Comparison of ENCODE assay signal across 12 cellular contexts in genomic region chr4:8534601-8535000, GRCh38. TPM values are rescaled to one million over a fixed set of nuclear protein-coding genes. Genes with fewer than 3 reads are reported as not detected.
DNase-seq lines count a peak whose midpoint lies in the region; ATAC-seq and TF ChIP-seq lines count a peak whose summit lies in the region.
"Had no signal": no experiment of that assay in that cellular context is flagged by ENCODE, and none has a peak within 500 bp of the region (broad histone marks: within the 10 kb centered on the region; RNA-seq: fewer than 3 reads in every experiment).

No MANE protein-coding gene starts in this region.

- peak overlapping the region; percentile 40; the same call in 1 of the 2 replicates for H3K27ac ChIP-seq in IMR-90 (ENCODE audit: insufficient read depth, low read length)
- H3K27ac ChIP-seq in mesenchymal stem cell (ENCODE audit: low read length, poor library complexity, severe bottlenecking), result no peak overlapping the region
- H3K27ac ChIP-seq in smooth muscle cell (ENCODE audit: low read depth), result peak overlapping the region; percentile 85
- no peak overlapping the region for H3K27ac ChIP-seq in tibial artery
- H3K27ac ChIP-seq: brain microvascular endothelial cell had no signal

- no peaks in the 10 kb centered on the region for H3K9me1 ChIP-seq in IMR-90 (ENCODE audit: insufficient read depth, low read length)

- DNase-seq in IMR-90, result no peak
- DNase-seq in dermis blood vessel endothelial cell, result peak; percentile 12
- no peak for DNase-seq in mesenchymal stem cell
- DNase-seq in smooth muscle cell (lab: John Stamatoyannopoulos, UW; ENCODE audit: unreplicated experiment), result no peak
- DNase-seq in mesenteric fat pad (ENCODE audit: low spot score), result no peak
- no peak for DNase-seq in left cardiac atrium
- DNase-seq in glutamatergic neuron, result no peak
- no peak for DNase-seq in tibial artery
- DNase-seq: activated naive CD4-positive, alpha-beta T cell treated with Interleukin-2 at 50 U/mL for 16 hours; effector memory CD4-positive, alpha-beta T cell; NCI-H1092 had no signal

- BruUV-seq in IMR-90 (replicated peaks; lab: Mats Ljungman, UMichigan), result no TSS peak

- no peak overlapping the region for H4K8ac ChIP-seq in IMR-90 (ENCODE audit: low read depth in 2 of 2, low read length in 2 of 2)
- H4K8ac ChIP-seq in mesenchymal stem cell (ENCODE audit: low read length), result no peak overlapping the region

- TF ChIP-seq POLR2A in IMR-90 (IDR thresholded peaks at IDR 0.05; ENCODE audit: low read depth, low read length), result no peak

- H3K9me3 ChIP-seq in IMR-90 (ENCODE audit: control insufficient read depth, insufficient read depth, low read length), result no peaks in the 10 kb centered on the region
- no peaks in the 10 kb centered on the region for H3K9me3 ChIP-seq in mesenchymal stem cell (ENCODE audit: control insufficient read depth, low read length)
- H3K9me3 ChIP-seq in smooth muscle cell (replicated peaks; ENCODE audit: low read depth), result no peaks in the 10 kb centered on the region
- no peaks in the 10 kb centered on the region for H3K9me3 ChIP-seq in tibial artery

- TF ChIP-seq RAD21 in IMR-90 (IDR thresholded peaks at IDR 0.05; ENCODE audit: low read length), result no peak

- H3K23ac ChIP-seq in IMR-90 (ENCODE audit: low read depth, low read length) (no peak overlapping the region), mesenchymal stem cell (ENCODE audit: low read length in 2 of 2) (no peak overlapping the region)

- H3K4ac ChIP-seq in IMR-90 (ENCODE audit: low read depth, low read length) (no peak overlapping the region), mesenchymal stem cell (ENCODE audit: low read depth in 1 of 2, low read length in 2 of 2) (no peak overlapping the region)

- H3K36me3 ChIP-seq in IMR-90 (ENCODE audit: control insufficient read depth, insufficient read depth, low read length) (no peaks in the 10 kb centered on the region), mesenchymal stem cell (ENCODE audit: control insufficient read depth in 1 of 2, insufficient read depth in 2 of 2, low read depth in 1 of 2, low read length in 2 of 2) (no peaks in the 10 kb centered on the region), smooth muscle cell (ENCODE audit: low read depth) (no peaks in the 10 kb centered on the region), tibial artery (no peaks in the 10 kb centered on the region)
- H3K36me3 ChIP-seq: brain microvascular endothelial cell had no signal

- H3K36me3 Mint-ChIP-seq in glutamatergic neuron (ENCODE audit: unreplicated experiment), result peaks cover 4% of the 10 kb centered on the region

- H3K4me2 ChIP-seq in IMR-90 (ENCODE audit: low read depth, low read length), result no peak overlapping the region
- H3K4me2 ChIP-seq in mesenchymal stem cell (ENCODE audit: low read length, poor library complexity, severe bottlenecking), result no peak overlapping the region
- peak overlapping the region; percentile 4 for H3K4me2 ChIP-seq in smooth muscle cell

- H3K4me3 ChIP-seq in IMR-90 (ENCODE audit: insufficient read depth, low read depth, low read length), result no peak overlapping the region
- H3K4me3 ChIP-seq in mesenchymal stem cell (ENCODE audit: insufficient read depth in 1 of 2, low read depth in 1 of 2, low read length in 2 of 2), result no peak overlapping the region
- no peak overlapping the region for H3K4me3 ChIP-seq in smooth muscle cell
- H3K4me3 ChIP-seq in tibial artery, result no peak overlapping the region

- no peak overlapping the region for H3K56ac ChIP-seq in IMR-90 (ENCODE audit: extremely low read depth, insufficient read depth, low read length)

- no peak overlapping the region for H3K14ac ChIP-seq in IMR-90 (replicated peaks; ENCODE audit: low read depth, low read length)
- no peak overlapping the region for H3K14ac ChIP-seq in mesenchymal stem cell (ENCODE audit: low read length in 2 of 2)

- H2AK5ac ChIP-seq in IMR-90 (ENCODE audit: low read depth, low read length) (no peak overlapping the region), mesenchymal stem cell (ENCODE audit: low read length, severe bottlenecking) (no peak overlapping the region)

- H2BK20ac ChIP-seq in IMR-90 (ENCODE audit: low read depth, low read length), result no peak overlapping the region

- no peak for TF ChIP-seq CTCF in IMR-90 (conservative IDR thresholded peaks at IDR 0.05; ENCODE audit: low read depth, low read length)
- TF ChIP-seq CTCF in smooth muscle cell (IDR thresholded peaks at IDR 0.05; ENCODE audit: borderline replicate concordance, insufficient read depth, poor library complexity, severe bottlenecking), result no peak
- TF ChIP-seq CTCF in glutamatergic neuron (IDR thresholded peaks at IDR 0.05; ENCODE audit: partially characterized antibody, unreplicated experiment), result no peak
- TF ChIP-seq CTCF in tibial artery (IDR thresholded peaks at IDR 0.05), result no peak

- H2BK15ac ChIP-seq in IMR-90 (ENCODE audit: low read depth, low read length), result no peak overlapping the region
- H2BK15ac ChIP-seq in mesenchymal stem cell (ENCODE audit: low read depth, poor library complexity, severe bottlenecking), result no peak overlapping the region

- dilution Hi-C loops in IMR-90 (cut with HindIII; ENCODE audit: low sequenced_read_pairs, unreplicated experiment), result no loop called here

- H3K9me3 Mint-ChIP-seq in glutamatergic neuron (ENCODE audit: unreplicated experiment), result peaks cover 3% of the 10 kb centered on the region

- intact Hi-C loops in IMR-90 (cut with micrococcal nuclease) (loop anchor here (2.0 kb wide), 1 partner anchor 62 kb away; no protein-coding TSS in a partner anchor), left cardiac atrium (cut with DNase I) (no loop called here), tibial artery (cut with DNase I; ENCODE audit: low total_unique reads) (no loop called here)

- H3K27me3 ChIP-seq in IMR-90 (ENCODE audit: control insufficient read depth, insufficient read depth, low read length), result no peaks in the 10 kb centered on the region; the same call in none of the 2 replicates
- H3K27me3 ChIP-seq in mesenchymal stem cell (ENCODE audit: control insufficient read depth in 1 of 2, insufficient read depth in 1 of 2, low read length in 2 of 2), result no peaks in the 10 kb centered on the region
- no peaks in the 10 kb centered on the region for H3K27me3 ChIP-seq in smooth muscle cell (ENCODE audit: low read depth)
- H3K27me3 ChIP-seq in tibial artery, result no peaks in the 10 kb centered on the region
- H3K27me3 ChIP-seq: brain microvascular endothelial cell had no signal

- ATAC-seq in IMR-90 (ENCODE audit: low read depth), result peak; percentile 50
- ATAC-seq in left cardiac atrium, result no peak

- peak overlapping the region; percentile 49; the same call in 1 of the 2 replicates for H3K18ac ChIP-seq in IMR-90 (ENCODE audit: low read depth, low read length)
- H3K18ac ChIP-seq in mesenchymal stem cell (ENCODE audit: low read depth in 1 of 2, low read length in 2 of 2), result no peak overlapping the region

- no peak overlapping the region for H2AFZ ChIP-seq in IMR-90 (replicated peaks; ENCODE audit: low read length, poor library complexity)
- H2AFZ ChIP-seq in mesenchymal stem cell (ENCODE audit: low read depth, low read length), result no peak overlapping the region
- H2AFZ ChIP-seq in smooth muscle cell (ENCODE audit: low read depth), result no peak overlapping the region

- H3K4me1 ChIP-seq in IMR-90 (ENCODE audit: control insufficient read depth, insufficient read depth, low read length) (peaks cover 8% of the 10 kb centered on the region; the same call in 1 of the 2 replicates), mesenchymal stem cell (ENCODE audit: control insufficient read depth, insufficient read depth, low read depth, low read length) (peaks cover 11% of the 10 kb centered on the region), smooth muscle cell (ENCODE audit: low read depth) (no peaks in the 10 kb centered on the region), tibial artery (peaks cover 0 to 13% (median 5%) of the 10 kb centered on the region in 4 donors)

- no peak overlapping the region for H2BK12ac ChIP-seq in mesenchymal stem cell (ENCODE audit: low read length in 2 of 2)

- H3K79me1 ChIP-seq in IMR-90 (ENCODE audit: low read depth in 1 of 2, low read length in 2 of 2) (no peaks in the 10 kb centered on the region), mesenchymal stem cell (replicated peaks; ENCODE audit: low read length, poor library complexity, severe bottlenecking) (no peaks in the 10 kb centered on the region)

- no peak overlapping the region for H3K9ac ChIP-seq in IMR-90 (ENCODE audit: low read depth, low read length)
- peak overlapping the region; percentile 54 for H3K9ac ChIP-seq in mesenchymal stem cell (ENCODE audit: low read length)
- H3K9ac ChIP-seq in smooth muscle cell (ENCODE audit: low read depth), result peak overlapping the region; percentile 29

- CTCF ChIA-PET in IMR-90 (lab: Yijun Ruan, JAX), result no interaction called here

- H2AK9ac ChIP-seq in IMR-90 (replicated peaks; ENCODE audit: low read depth, low read length, poor library complexity), result no peak overlapping the region

- no peaks in the 10 kb centered on the region for H3K4me1 Mint-ChIP-seq in glutamatergic neuron (ENCODE audit: low read depth, unreplicated experiment)

- no peaks in the 10 kb centered on the region for H3K27me3 Mint-ChIP-seq in glutamatergic neuron (ENCODE audit: unreplicated experiment)

- H4K5ac ChIP-seq in IMR-90 (ENCODE audit: low read depth, low read length), result no peak overlapping the region

- no peak overlapping the region for H3K4me3 Mint-ChIP-seq in glutamatergic neuron (ENCODE audit: unreplicated experiment)

- H2BK5ac ChIP-seq in IMR-90 (ENCODE audit: low read depth, low read length, poor library complexity, severe bottlenecking) (no peak overlapping the region), mesenchymal stem cell (ENCODE audit: low read depth, low read length, poor library complexity, severe bottlenecking) (no peak overlapping the region)

- no peak overlapping the region for H2BK120ac ChIP-seq in IMR-90 (ENCODE audit: low read depth, low read length)
- no peak overlapping the region for H2BK120ac ChIP-seq in mesenchymal stem cell (ENCODE audit: low read depth, low read length)

- H4K91ac ChIP-seq in IMR-90 (ENCODE audit: insufficient read depth, low read depth, low read length) (no peak overlapping the region), mesenchymal stem cell (ENCODE audit: low read length) (no peak overlapping the region)

- in situ Hi-C loops in IMR-90 (cut with MboI; ENCODE audit: low sequenced_read_pairs), result no loop called here

- no CpG with 5 or more reads among the region's 3 CpGs for WGBS in IMR-90 (ENCODE audit: extremely low coverage in 2 of 2, insufficient read length in 1 of 2), 2 experiments
- WGBS in mesenchymal stem cell, result 51% methylated on average over 3 of the region's 3 CpGs
- 68% methylated on average over 3 of the region's 3 CpGs for WGBS in smooth muscle cell (ENCODE audit: low lambda C conversion rate)

- H3K27ac Mint-ChIP-seq in glutamatergic neuron (ENCODE audit: unreplicated experiment), result no peak overlapping the region

- H4K20me1 ChIP-seq in IMR-90 (ENCODE audit: insufficient read depth, low read length), result no peaks in the 10 kb centered on the region
- H4K20me1 ChIP-seq in smooth muscle cell (ENCODE audit: low read depth), result no peaks in the 10 kb centered on the region

- H3F3A ChIP-seq in smooth muscle cell (ENCODE audit: low read depth), result no peaks in the 10 kb centered on the region

- H3K79me2 ChIP-seq in smooth muscle cell (ENCODE audit: low read depth), result no peaks in the 10 kb centered on the region

- POLR2A ChIA-PET in IMR-90 (lab: Charles Lee; ENCODE audit: unreplicated experiment), result no interaction called here

RNA-seq across cellular contexts. Expression of gene GPR78, which starts 45.6 kb away (rescaled TPM):
- under 0.01 TPM in 2 replicates for total RNA-seq in IMR-90 (2012; rRNA removed)
- polyA plus RNA-seq in IMR-90 (2012; rRNA removed), result 0.07 and 0.10 TPM in 2 replicates
- 0.03 and 0.05 TPM in 2 replicates for polyA plus RNA-seq in IMR-90 (2012; cell fraction: cytosol; rRNA removed)
- polyA plus RNA-seq in IMR-90 (2012; cell fraction: nucleus; rRNA removed; ENCODE audit: low replicate concordance), result 1.3 and 1.7 TPM in 2 replicates
- not detected in 2 replicates for total RNA-seq in dermis blood vessel endothelial cell
- 0.04 TPM for polyA plus RNA-seq in mesenchymal stem cell (2013, experiment 1 of 2)
- 0.12 TPM for polyA plus RNA-seq in mesenchymal stem cell (2013, experiment 2 of 2)
- total RNA-seq in smooth muscle cell, result not detected in 2 replicates
- 0.05 and 0.48 TPM in 2 replicates for polyA plus RNA-seq in smooth muscle cell
- total RNA-seq in mesenteric fat pad, result not detected
- under 1 TPM in 1 of 2 donors, not detected in 1; 0.06 TPM for total RNA-seq in left cardiac atrium
- 0.17 TPM for total RNA-seq in glutamatergic neuron (ENCODE audit: unreplicated experiment)

RNA-seq across cellular contexts. Expression of gene CPZ, which starts 58.0 kb away (rescaled TPM):
- total RNA-seq in IMR-90 (2012; rRNA removed), result 0.56 and 0.90 TPM in 2 replicates
- polyA plus RNA-seq in IMR-90 (2012; rRNA removed), result 8.2 and 10.3 TPM in 2 replicates
- polyA plus RNA-seq in IMR-90 (2012; cell fraction: cytosol; rRNA removed), result 4.7 and 16.0 TPM in 2 replicates
- 34.2 and 49.3 TPM in 2 replicates for polyA plus RNA-seq in IMR-90 (2012; cell fraction: nucleus; rRNA removed; ENCODE audit: low replicate concordance)
- total RNA-seq in dermis blood vessel endothelial cell, result not detected in 2 replicates
- polyA plus RNA-seq in mesenchymal stem cell (2013, experiment 1 of 2), result 10.1 TPM
- 10.8 TPM for polyA plus RNA-seq in mesenchymal stem cell (2013, experiment 2 of 2)
- 10.9 and 12.0 TPM in 2 replicates for total RNA-seq in smooth muscle cell
- polyA plus RNA-seq in smooth muscle cell, result 33.9 and 35.9 TPM in 2 replicates
- 9.7 TPM for total RNA-seq in mesenteric fat pad
- 1 to 10 TPM; 1.8 to 2.2 TPM for total RNA-seq in left cardiac atrium
- total RNA-seq in glutamatergic neuron (ENCODE audit: unreplicated experiment), result 0.27 TPM

Comparison
In these comparisons a context has a peak if more than half of its experiments do, and no peak if none do; other contexts are left out.
1. H3K27ac ChIP-seq: peak in IMR-90 (single experiment) and smooth muscle cell (single experiment); none in mesenchymal stem cell (single experiment) and tibial artery (0 of 2).